Comparison of ENCODE assay signal across 21 cellular contexts in the genomic region with DNA sequence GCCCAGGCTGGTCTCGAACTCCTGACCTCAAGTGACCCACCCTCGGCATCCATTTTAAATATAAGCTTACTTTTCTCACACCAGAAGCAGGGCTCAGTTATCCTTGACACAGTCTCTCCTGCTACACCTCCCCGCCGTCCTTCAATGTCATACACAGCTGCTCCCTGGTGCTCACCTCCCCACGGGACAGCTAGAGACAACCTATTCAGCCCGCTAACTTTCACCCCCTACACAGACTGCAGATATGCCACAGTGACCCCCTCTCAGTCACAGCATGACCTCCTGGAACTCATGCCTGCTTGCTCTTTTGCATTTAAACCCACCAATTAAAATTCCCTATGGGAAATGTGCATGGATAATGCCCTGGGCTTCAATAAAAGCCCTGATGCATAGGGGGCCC.
"Had no signal": no experiment of that assay in that cellular context is flagged by ENCODE, and none has a peak within 500 bp of the region (broad histone marks: within the 10 kb centered on the region; RNA-seq: fewer than 3 reads in every experiment).

No MANE protein-coding gene starts in this region.

- H3K36me3 Mint-ChIP-seq: memory B cell; natural killer cell; stimulated activated memory B cell treated with anti-CD40 and anti-IgM and Interleukin-4, amounts not matched to agents 10 μg/mL and 1 μg/mL and 100 μg/mL, for 72 hours; type B pancreatic cell had no signal

- H3K4me1 ChIP-seq: prostate gland, right atrium auricular region, testis, tibial artery had no signal

- H3K27me3 ChIP-seq: right atrium auricular region, testis had no signal

- H3K4me3 ChIP-seq: coronary artery, lung, prostate gland, right atrium auricular region, testis, tibial artery had no signal

- H3K27ac Mint-ChIP-seq: memory B cell; natural killer cell; stimulated activated memory B cell treated with anti-CD40 and anti-IgM and Interleukin-4, amounts not matched to agents 10 μg/mL and 1 μg/mL and 100 μg/mL, for 72 hours; type B pancreatic cell had no signal

- ATAC-seq: left lobe of liver; natural killer cell; sciatic nerve; stimulated activated memory B cell treated with anti-CD40 and anti-IgM and Interleukin-4, amounts not matched to agents 10 μg/mL and 1 μg/mL and 100 μg/mL, for 72 hours; stimulated activated naive CD8-positive, alpha-beta T cell treated with anti-CD3 and anti-CD28 coated beads, Interleukin-15, Interleukin-2, amounts not matched to agents 100 U/mL and 50 U/mL, for 24 hours had no signal

- H3K36me3 ChIP-seq: neutrophil, prostate gland, right atrium auricular region, tibial artery had no signal

- H3K9me3 ChIP-seq: neutrophil, prostate gland, right atrium auricular region, testis, tibial artery had no signal

- H3K4me1 Mint-ChIP-seq: natural killer cell; stimulated activated memory B cell treated with anti-CD40 and anti-IgM and Interleukin-4, amounts not matched to agents 10 μg/mL and 1 μg/mL and 100 μg/mL, for 72 hours had no signal

- H3K9me3 Mint-ChIP-seq: memory B cell; natural killer cell; stimulated activated memory B cell treated with anti-CD40 and anti-IgM and Interleukin-4, amounts not matched to agents 10 μg/mL and 1 μg/mL and 100 μg/mL, for 72 hours; type B pancreatic cell had no signal

- DNase-seq: dermis blood vessel endothelial cell; effector memory CD4-positive, alpha-beta T cell; erythroblast; kidney; natural killer cell; stimulated activated CD4-positive, alpha-beta T cell treated with anti-CD3 and anti-CD28 coated beads, Interleukin-2, amount 100 ng/mL, for 24 hours; stimulated activated CD4-positive, alpha-beta T cell treated with anti-CD3 and anti-CD28 coated beads, Interleukin-4, amount 100 ng/mL, for 4 hours; stimulated activated naive CD8-positive, alpha-beta T cell treated with anti-CD3 and anti-CD28 coated beads, Interleukin-15, Interleukin-2, amounts not matched to agents 100 U/mL and 50 U/mL, for 24 hours; substantia nigra; testis; tibial artery had no signal

- H3K4me3 Mint-ChIP-seq: memory B cell; natural killer cell; stimulated activated memory B cell treated with anti-CD40 and anti-IgM and Interleukin-4, amounts not matched to agents 10 μg/mL and 1 μg/mL and 100 μg/mL, for 72 hours; type B pancreatic cell had no signal

- H3K27ac ChIP-seq: coronary artery, neutrophil, right atrium auricular region, testis, tibial artery had no signal
